In genomic region chr1:162498442-162498785, GRCh38 we compare ENCODE assay signal across 8 cellular contexts. TPM values are rescaled to one million over a fixed set of nuclear protein-coding genes. Genes with fewer than 3 reads are reported as not detected.
DNase-seq lines count a peak whose midpoint lies in the region; ATAC-seq and TF ChIP-seq lines count a peak whose summit lies in the region.

No MANE protein-coding gene starts in this region.

- H3K27me3 ChIP-seq in BJ (ENCODE audit: control insufficient read depth, insufficient read depth, low read length) (no peaks in the 10 kb centered on the region), iPS-20b (ENCODE audit: insufficient read depth, low read length) (no peaks in the 10 kb centered on the region), subcutaneous abdominal adipose tissue (ENCODE audit: control insufficient read depth in 5 of 5, insufficient read depth in 4 of 5, low read length in 5 of 5) (no peaks in the 10 kb centered on the region)

- CTCF ChIA-PET in BJ (lab: Yijun Ruan, JAX) = no interaction called here

- peaks cover 23% of the 10 kb centered on the region for H3K36me3 Mint-ChIP-seq in activated T-helper 1 cell treated with anti-CD3 and anti-CD28 coated beads, Interleukin-12 subunit alpha, Interleukin-12 subunit beta, Interleukin-2, Interleukin-4 antibody, amounts not matched to agents 30 ng/mL and 10 ng/mL and 1 ng/mL, durations not matched to agents 14 hours and 24 hours and 36 hours (ENCODE audit: low read depth)

- ATAC-seq in GM19372 (IDR thresholded peaks at IDR 0.05; ENCODE audit: low read depth, unreplicated experiment) = peak; percentile 20
- peak; percentile 21 for ATAC-seq in HG03460 (IDR thresholded peaks at IDR 0.05; ENCODE audit: unreplicated experiment)

- peaks cover 3% of the 10 kb centered on the region for H3K9me3 Mint-ChIP-seq in activated T-helper 1 cell treated with anti-CD3 and anti-CD28 coated beads, Interleukin-12 subunit alpha, Interleukin-12 subunit beta, Interleukin-2, Interleukin-4 antibody, amounts not matched to agents 30 ng/mL and 10 ng/mL and 1 ng/mL, durations not matched to agents 14 hours and 24 hours and 36 hours

- H3K9me3 ChIP-seq in iPS-20b (ENCODE audit: insufficient read depth, low read depth, low read length) (no peaks in the 10 kb centered on the region), subcutaneous abdominal adipose tissue (ENCODE audit: control insufficient read depth in 5 of 5, low read length in 5 of 5) (no peaks in the 10 kb centered on the region)

- H3K4me1 ChIP-seq in iPS-20b (ENCODE audit: insufficient read depth, low read length) (peaks cover 9% of the 10 kb centered on the region; the same call in 1 of the 2 replicates), subcutaneous abdominal adipose tissue (ENCODE audit: control insufficient read depth in 5 of 5, insufficient read depth in 5 of 5, low read length in 5 of 5) (peaks cover 0 to 34% (median 33%) of the 10 kb centered on the region in 5 donors)

- no peak for TF ChIP-seq CTCF in BJ (IDR thresholded peaks at IDR 0.05; ENCODE audit: insufficient read depth, low read depth, low read length)

- intact Hi-C loops in activated T-helper 1 cell treated with anti-CD3 and anti-CD28 coated beads, Interleukin-12 subunit alpha, Interleukin-12 subunit beta, Interleukin-2, Interleukin-4 antibody, amounts not matched to agents 30 ng/mL and 10 ng/mL and 1 ng/mL, durations not matched to agents 14 hours and 24 hours and 36 hours (cut with micrococcal nuclease) = loop anchor here (1.0 to 5.0 kb wide), 2 partner anchors 294 to 442 kb away; partner anchors contain the start of gene HSD17B7

- H3K9ac ChIP-seq in iPS-20b (ENCODE audit: low read depth, low read length) (peak overlapping the region; percentile 94), subcutaneous abdominal adipose tissue (ENCODE audit: low read length in 5 of 5) (peak overlapping the region; percentile 82 to 99 (median 94))

- H3K4me3 ChIP-seq in BJ (ENCODE audit: low read depth, low read length) = peak overlapping the region; percentile 93
- H3K4me3 ChIP-seq in iPS-20b (ENCODE audit: low read length) = peak overlapping the region; percentile 98
- peak overlapping the region; percentile 79 to 98 (median 95) for H3K4me3 ChIP-seq in subcutaneous abdominal adipose tissue (ENCODE audit: low read depth in 1 of 5, low read length in 5 of 5)

- H3K36me3 ChIP-seq in BJ (ENCODE audit: control insufficient read depth, insufficient read depth, low read length) = no peaks in the 10 kb centered on the region
- H3K36me3 ChIP-seq in iPS-20b (ENCODE audit: insufficient read depth, low read depth, low read length) = peaks cover 34% of the 10 kb centered on the region
- H3K36me3 ChIP-seq in subcutaneous abdominal adipose tissue (ENCODE audit: control insufficient read depth in 5 of 5, insufficient read depth in 5 of 5, low read length in 5 of 5) = peaks cover 16 to 25% (median 20%) of the 10 kb centered on the region in 5 donors

- peak overlapping the region; percentile 99 for H3K4me3 Mint-ChIP-seq in activated T-helper 1 cell treated with anti-CD3 and anti-CD28 coated beads, Interleukin-12 subunit alpha, Interleukin-12 subunit beta, Interleukin-2, Interleukin-4 antibody, amounts not matched to agents 30 ng/mL and 10 ng/mL and 1 ng/mL, durations not matched to agents 14 hours and 24 hours and 36 hours

- no peak for DNase-seq in BJ (ENCODE audit: low read depth)
- no peak for DNase-seq in activated T-helper 1 cell treated with anti-CD3 and anti-CD28 coated beads, Interleukin-12 subunit alpha, Interleukin-12 subunit beta, Interleukin-2, Interleukin-4 antibody, amounts not matched to agents 30 ng/mL and 10 ng/mL and 1 ng/mL, durations not matched to agents 14 hours and 24 hours and 36 hours (ENCODE audit: low spot score)
- no peak for DNase-seq in stimulated activated CD4-positive, alpha-beta T cell treated with anti-CD3 and anti-CD28 coated beads, Interleukin-2, amount 100 ng/mL, for 24 hours
- DNase-seq in NCI-H2227 treated with DMSO at 0.1 percent for 48 hours (lab: John Stamatoyannopoulos, UW) = no peak

- no peak overlapping the region for H3K27ac ChIP-seq in iPS-20b (ENCODE audit: low read length)
- H3K27ac ChIP-seq in subcutaneous abdominal adipose tissue (ENCODE audit: low read depth, low read length) = peak overlapping the region; percentile 96

- no peaks in the 10 kb centered on the region for H3K27me3 Mint-ChIP-seq in activated T-helper 1 cell treated with anti-CD3 and anti-CD28 coated beads, Interleukin-12 subunit alpha, Interleukin-12 subunit beta, Interleukin-2, Interleukin-4 antibody, amounts not matched to agents 30 ng/mL and 10 ng/mL and 1 ng/mL, durations not matched to agents 14 hours and 24 hours and 36 hours (ENCODE audit: insufficient read depth)

- POLR2A ChIA-PET in BJ (lab: Charles Lee) = no interaction called here

- H3K4me1 Mint-ChIP-seq in activated T-helper 1 cell treated with anti-CD3 and anti-CD28 coated beads, Interleukin-12 subunit alpha, Interleukin-12 subunit beta, Interleukin-2, Interleukin-4 antibody, amounts not matched to agents 30 ng/mL and 10 ng/mL and 1 ng/mL, durations not matched to agents 14 hours and 24 hours and 36 hours (ENCODE audit: low read depth) = peaks cover 38% of the 10 kb centered on the region

- H3K27ac Mint-ChIP-seq in activated T-helper 1 cell treated with anti-CD3 and anti-CD28 coated beads, Interleukin-12 subunit alpha, Interleukin-12 subunit beta, Interleukin-2, Interleukin-4 antibody, amounts not matched to agents 30 ng/mL and 10 ng/mL and 1 ng/mL, durations not matched to agents 14 hours and 24 hours and 36 hours = peak overlapping the region; percentile 93

RNA-seq across cellular contexts. Expression of gene UHMK1, which starts 0.8 kb away (rescaled TPM):
- 16.9 and 37.5 TPM in 2 replicates for polyA plus RNA-seq in BJ (2011; rRNA removed)
- 33.4 and 34.1 TPM in 2 replicates for polyA minus RNA-seq in BJ (2011; rRNA and poly(A)+ RNA removed)
- 59.6 and 61.6 TPM in 2 replicates for total RNA-seq in activated T-helper 1 cell treated with anti-CD3 and anti-CD28 coated beads, Interleukin-12 subunit alpha, Interleukin-12 subunit beta, Interleukin-2, Interleukin-4 antibody, amounts not matched to agents 30 ng/mL and 10 ng/mL and 1 ng/mL, durations not matched to agents 14 hours and 24 hours and 36 hours
